12 cellular contexts compared by ENCODE assay signal in the genomic region with DNA sequence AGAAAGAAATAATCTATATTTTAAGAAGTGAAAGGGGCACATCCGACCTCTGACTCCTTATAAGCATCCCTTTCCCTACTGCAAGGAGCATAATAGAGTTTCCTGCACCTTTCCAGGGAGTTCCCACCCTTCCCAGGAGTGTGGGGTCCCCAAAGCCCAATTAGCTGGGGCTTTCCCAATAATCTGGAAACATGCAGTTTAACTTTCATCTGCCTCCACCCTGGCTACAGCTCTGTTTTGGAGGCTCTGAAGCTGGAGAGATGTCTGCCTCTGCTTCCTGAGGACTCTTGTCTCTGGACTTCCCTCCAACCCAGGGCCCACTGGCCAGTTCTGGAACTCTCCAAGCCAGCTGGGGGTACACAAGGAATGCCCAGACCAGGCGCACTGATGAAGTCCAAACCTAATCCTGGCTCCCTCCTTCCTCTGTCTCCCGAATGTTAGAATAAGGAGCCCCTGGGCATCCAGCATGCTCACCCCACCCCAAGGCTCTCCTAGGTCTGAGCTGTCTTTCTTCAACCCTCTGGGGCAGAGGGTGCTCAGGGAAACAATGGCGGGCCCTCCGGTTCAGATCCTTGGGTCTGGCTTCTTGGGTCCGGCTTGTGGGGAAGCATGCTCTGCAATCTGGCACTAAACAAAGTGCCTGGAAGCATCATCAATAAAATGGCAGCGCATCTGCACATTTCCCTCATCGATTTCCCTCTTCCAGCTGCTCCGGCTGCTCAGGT. TPM values are rescaled to one million over a fixed set of nuclear protein-coding genes. Genes with fewer than 3 reads are reported as not detected.
DNase-seq lines count a peak whose midpoint lies in the region; ATAC-seq, FAIRE-seq and TF ChIP-seq lines count a peak whose summit lies in the region.
"Had no signal": no experiment of that assay in that cellular context is flagged by ENCODE, and none has a peak within 500 bp of the region (broad histone marks: within the 10 kb centered on the region; RNA-seq: fewer than 3 reads in every experiment).

No MANE protein-coding gene starts in this region.

- H3K4me1 ChIP-seq in right lobe of liver (peaks cover 0 to 10% (median 2%) of the 10 kb centered on the region in 4 donors), HepG2 (ENCODE audit: insufficient read depth, low read length) (peaks cover 36% of the 10 kb centered on the region), mucosa of descending colon (ENCODE audit: low read depth) (peaks cover 57% of the 10 kb centered on the region)

- intact Hi-C loops in right lobe of liver (cut with DNase I) (no loop called here), HepG2 (cut with micrococcal nuclease; ENCODE audit: unreplicated experiment) (no loop called here), mucosa of descending colon (cut with DNase I, micrococcal nuclease) (no loop called here)

- TF ChIP-seq EP300 in HepG2 (IDR thresholded peaks at IDR 0.05; ENCODE audit: low read depth in 2 of 2, low read length in 2 of 2) (no peak), HepG2 (CRISPR knock-in tag; IDR thresholded peaks at IDR 0.05; ENCODE audit: borderline replicate concordance) (no peak)

- WGBS in right lobe of liver (ENCODE audit: insufficient coverage, low coverage, low lambda C conversion rate, missing lambda C conversion rate): 43% methylated on average over 6 of the region's 9 CpGs
- 94% methylated on average over 6 of the region's 9 CpGs for WGBS in HepG2 (ENCODE audit: low lambda C conversion rate)

- CTCF ChIA-PET in HepG2 (lab: Yijun Ruan, JAX; ENCODE audit: low intra/inter-chr PET ratio, low total read pairs): no interaction called here

- no peak for TF ChIP-seq RAD21 in HepG2 (CRISPR knock-in tag; IDR thresholded peaks at IDR 0.05)

- FAIRE-seq in HepG2 (lab: Jason Lieb, UNC): no peak

- no peak overlapping the region for H3K27ac Mint-ChIP-seq in immature natural killer cell

- H3K27me3 ChIP-seq in right lobe of liver: peaks cover 0 to 6% of the 10 kb centered on the region in 2 donors
- no peaks in the 10 kb centered on the region; a peak in 1 of 5 replicates for H3K27me3 ChIP-seq in HepG2 (ENCODE audit: control insufficient read depth in 1 of 2, insufficient read depth in 2 of 2, low read length in 2 of 2)
- H3K27me3 ChIP-seq: SJCRH30 had no signal

- H3K4me3 Mint-ChIP-seq in immature natural killer cell: no peak overlapping the region

- no peak overlapping the region for H2AFZ ChIP-seq in HepG2 (ENCODE audit: low read length)

- peaks cover 0 to 2% (median 0%) of the 10 kb centered on the region in 3 donors for H3K27me3 Mint-ChIP-seq in immature natural killer cell (ENCODE audit: low read depth in 3 of 3)

- in situ Hi-C loops in HepG2 (cut with HindIII; ENCODE audit: extremely low pct_ligation_motif_present, low pct_unique_long_range_greater_than_20kb): no loop called here

- BruUV-seq in HepG2 (replicated peaks; lab: Mats Ljungman, UMichigan): no TSS peak

- H3K9me3 Mint-ChIP-seq in immature natural killer cell: no peaks in the 10 kb centered on the region

- DNase-seq in right lobe of liver: no peak
- DNase-seq in HepG2 (ENCODE audit: low spot score): no peak
- DNase-seq in mucosa of descending colon: peak in 2 of 3 donors; percentile 30 to 49
- DNase-seq in immature natural killer cell: no peak
- no peak for DNase-seq in GM19240 (ENCODE audit: insufficient read length, low spot score)
- DNase-seq: caudate nucleus, MV-4-11, NCI-H524 treated with DMSO at 0.1 percent for 48 hours, retina, SJCRH30 had no signal

- TF ChIP-seq POLR2A in right lobe of liver (IDR thresholded peaks at IDR 0.05) (no peak), HepG2 (IDR thresholded peaks at IDR 0.05; ENCODE audit: insufficient read depth in 1 of 2, low read depth in 2 of 2, low read length in 2 of 2) (no peak)

- no peaks in the 10 kb centered on the region for H3K4me1 Mint-ChIP-seq in immature natural killer cell

- H3K36me3 ChIP-seq in right lobe of liver: no peaks in the 10 kb centered on the region
- peaks cover 0 to 6% of the 10 kb centered on the region in 2 experiments; a peak in 2 of 5 replicates for H3K36me3 ChIP-seq in HepG2 (replicated peaks in 1 of 2; ENCODE audit: control insufficient read depth in 1 of 2, insufficient read depth in 2 of 2, low read length in 2 of 2)
- no peaks in the 10 kb centered on the region for H3K36me3 ChIP-seq in mucosa of descending colon (ENCODE audit: low read depth)
- H3K36me3 ChIP-seq: SJCRH30 had no signal

- no peak overlapping the region for H3K9ac ChIP-seq in HepG2 (ENCODE audit: insufficient read depth, low read depth, low read length)

- H3K27ac ChIP-seq in right lobe of liver: peak overlapping the region in 2 of 3 donors; percentile 26 to 81
- H3K27ac ChIP-seq in HepG2 (ENCODE audit: extremely low read length, insufficient read depth, low read length): no peak overlapping the region
- H3K27ac ChIP-seq: SJCRH30, VCaP had no signal

- TF ChIP-seq CTCF in right lobe of liver (IDR thresholded peaks at IDR 0.05) (no peak), HepG2 (CRISPR knock-in tag; IDR thresholded peaks at IDR 0.05) (no peak), mucosa of descending colon (IDR thresholded peaks at IDR 0.05) (no peak)

- no peak overlapping the region for H3K4me2 ChIP-seq in HepG2 (ENCODE audit: low read depth, low read length)

- POLR2A ChIA-PET in HepG2 (lab: Yijun Ruan, JAX): interaction anchor here (1.2 to 1.6 kb wide), 2 partner anchors 14 to 253 kb away, joined by 5 read pairs; partner anchors contain the start of genes HOXA4 and SKAP2

- H3K36me3 Mint-ChIP-seq in immature natural killer cell: peaks cover 0 to 4% (median 3%) of the 10 kb centered on the region in 3 donors

- no peak overlapping the region for H3K4me3 ChIP-seq in right lobe of liver
- no peak overlapping the region for H3K4me3 ChIP-seq in HepG2 (replicated peaks in 1 of 3; ENCODE audit: insufficient read depth in 1 of 3, low read depth in 2 of 3, low read length in 3 of 3)
- H3K4me3 ChIP-seq in mucosa of descending colon: no peak overlapping the region
- H3K4me3 ChIP-seq: SJCRH30 had no signal

- H3K79me2 ChIP-seq in HepG2 (ENCODE audit: insufficient read depth, low read length): peaks cover 50% of the 10 kb centered on the region

- ATAC-seq in right lobe of liver (no peak), HepG2 (no peak), mucosa of descending colon (no peak), HG02973 (IDR thresholded peaks at IDR 0.05; ENCODE audit: unreplicated experiment) (no peak)

- H4K20me1 ChIP-seq in HepG2 (ENCODE audit: insufficient read depth, low read length): peaks cover 18% of the 10 kb centered on the region

- H3K9me3 ChIP-seq in right lobe of liver (no peaks in the 10 kb centered on the region), HepG2 (ENCODE audit: low read length) (no peaks in the 10 kb centered on the region), mucosa of descending colon (no peaks in the 10 kb centered on the region)
- H3K9me3 ChIP-seq: SJCRH30 had no signal

RNA-seq across cellular contexts. Expression of gene HOXA4, which starts 13.4 kb away (rescaled TPM):
- total RNA-seq in right lobe of liver (1 to 10 TPM in 1 of 6 experiments, under 1 TPM in 4, not detected in 1; 0.55 to 1.6 (median 0.75) TPM), HepG2 (2016; rRNA removed; fragmentation: Illumina TruSeq; extraction: Trizol) (1.8 and 2.4 TPM in 2 replicates), mucosa of descending colon (1 to 10 TPM; 5.9 to 9.5 (median 8.3) TPM)
- 2.0 and 2.2 TPM in 2 replicates for total RNA-seq in HepG2 (2016; cell fraction: cytosol; rRNA removed; fragmentation: Illumina TruSeq; extraction: Trizol; ENCODE audit: low read depth)
- total RNA-seq in HepG2 (2016; cell fraction: insoluble cytoplasmic fraction; rRNA removed; fragmentation: Illumina TruSeq; extraction: Trizol): 1.0 and 2.0 TPM in 2 replicates
- 2.9 and 3.2 TPM in 2 replicates for total RNA-seq in HepG2 (2016; cell fraction: membrane; rRNA removed; fragmentation: Illumina TruSeq; extraction: Trizol)
- 0.53 and 1.8 TPM in 2 replicates for total RNA-seq in HepG2 (2016; cell fraction: nucleus; rRNA removed; fragmentation: Illumina TruSeq; extraction: Trizol)
- polyA plus RNA-seq in HepG2 (2011; rRNA removed) (4.3 and 5.4 TPM in 2 replicates), immature natural killer cell (1 to 10 TPM in 1 of 3 donors, under 1 TPM in 1, not detected in 1; 0.51 to 1.2 TPM)
- polyA plus RNA-seq in HepG2 (2011; cell fraction: cytosol; rRNA removed): 4.7 and 6.2 TPM in 2 replicates
- 5.3 and 5.5 TPM in 2 replicates for polyA plus RNA-seq in HepG2 (2011; cell fraction: nucleus; rRNA removed)
- 5.2 and 7.3 TPM in 2 replicates for polyA plus RNA-seq in HepG2 (2012)
- polyA plus RNA-seq in HepG2 (2016; cell fraction: cytosol; fragmentation: Illumina TruSeq; extraction: Trizol; ENCODE audit: low read depth): 7.9 and 8.8 TPM in 2 replicates
- 7.2 and 9.1 TPM in 2 replicates for polyA plus RNA-seq in HepG2 (2016; cell fraction: insoluble cytoplasmic fraction; fragmentation: Illumina TruSeq; extraction: Trizol; ENCODE audit: low read depth)
- 10.6 and 13.1 TPM in 2 replicates for polyA plus RNA-seq in HepG2 (2016; cell fraction: membrane; fragmentation: Illumina TruSeq; extraction: Trizol; ENCODE audit: low read depth)
- 9.4 and 10.8 TPM in 2 replicates for polyA plus RNA-seq in HepG2 (2016; cell fraction: nucleus; fragmentation: Illumina TruSeq; extraction: Trizol; ENCODE audit: insufficient read depth, low read depth)
- 0.56 and 2.4 TPM in 2 replicates for polyA minus RNA-seq in HepG2 (2011; rRNA and poly(A)+ RNA removed; ENCODE audit: low replicate concordance)
- polyA minus RNA-seq in HepG2 (2011; cell fraction: cytosol; rRNA and poly(A)+ RNA removed): 1.7 and 2.3 TPM in 2 replicates
- 1.4 and 2.7 TPM in 2 replicates for polyA minus RNA-seq in HepG2 (2011; cell fraction: nucleus; rRNA and poly(A)+ RNA removed)

RNA-seq across cellular contexts. Expression of gene HOXA2, which starts 14.6 kb away (rescaled TPM):
- under 1 TPM in 3 of 6 experiments, not detected in 3; 0.16 to 0.19 (median 0.17) TPM for total RNA-seq in right lobe of liver
- 0.22 TPM in 1 of 2 replicates, not detected in the other for total RNA-seq in HepG2 (2016; rRNA removed; fragmentation: Illumina TruSeq; extraction: Trizol)
- total RNA-seq in HepG2 (2016; cell fraction: cytosol; rRNA removed; fragmentation: Illumina TruSeq; extraction: Trizol; ENCODE audit: low read depth): 0.10 and 0.35 TPM in 2 replicates
- total RNA-seq in HepG2 (2016; cell fraction: insoluble cytoplasmic fraction; rRNA removed; fragmentation: Illumina TruSeq; extraction: Trizol): 0.15 TPM in 1 of 2 replicates, not detected in the other
- total RNA-seq in HepG2 (2016; cell fraction: membrane; rRNA removed; fragmentation: Illumina TruSeq; extraction: Trizol): 0.09 and 0.17 TPM in 2 replicates
- 0.63 and 1.3 TPM in 2 replicates for total RNA-seq in HepG2 (2016; cell fraction: nucleus; rRNA removed; fragmentation: Illumina TruSeq; extraction: Trizol)
- polyA plus RNA-seq in HepG2 (2011; rRNA removed): 0.20 and 0.29 TPM in 2 replicates
- polyA plus RNA-seq in HepG2 (2011; cell fraction: cytosol; rRNA removed): 0.03 and 0.08 TPM in 2 replicates
- polyA plus RNA-seq in HepG2 (2011; cell fraction: nucleus; rRNA removed): 1.1 and 1.3 TPM in 2 replicates
- polyA plus RNA-seq in HepG2 (2012): 0.21 and 0.27 TPM in 2 replicates
- 0.12 and 0.16 TPM in 2 replicates for polyA plus RNA-seq in HepG2 (2016; cell fraction: cytosol; fragmentation: Illumina TruSeq; extraction: Trizol; ENCODE audit: low read depth)
- 0.15 and 0.48 TPM in 2 replicates for polyA plus RNA-seq in HepG2 (2016; cell fraction: insoluble cytoplasmic fraction; fragmentation: Illumina TruSeq; extraction: Trizol; ENCODE audit: low read depth)
- polyA plus RNA-seq in HepG2 (2016; cell fraction: membrane; fragmentation: Illumina TruSeq; extraction: Trizol; ENCODE audit: low read depth): 0.23 and 0.26 TPM in 2 replicates
- polyA plus RNA-seq in HepG2 (2016; cell fraction: nucleus; fragmentation: Illumina TruSeq; extraction: Trizol; ENCODE audit: insufficient read depth, low read depth): 2.9 and 3.3 TPM in 2 replicates
- polyA minus RNA-seq in HepG2 (2011; rRNA and poly(A)+ RNA removed; ENCODE audit: low replicate concordance): 0.24 TPM in 1 of 2 replicates, not detected in the other
- not detected in 2 replicates for polyA minus RNA-seq in HepG2 (2011; cell fraction: cytosol; rRNA and poly(A)+ RNA removed)
- polyA minus RNA-seq in HepG2 (2011; cell fraction: nucleus; rRNA and poly(A)+ RNA removed): 1.5 and 1.9 TPM in 2 replicates
- 1 to 10 TPM; 3.2 to 4.3 (median 3.3) TPM for total RNA-seq in mucosa of descending colon
- not detected for polyA plus RNA-seq in immature natural killer cell

RNA-seq across cellular contexts. Expression of gene HOXA1, which starts 21.3 kb away (rescaled TPM):
- total RNA-seq in right lobe of liver (under 1 TPM in 5 of 6 experiments, not detected in 1; 0.09 to 0.31 (median 0.17) TPM), HepG2 (2016; rRNA removed; fragmentation: Illumina TruSeq; extraction: Trizol) (0.20 TPM in 1 of 2 replicates, not detected in the other), mucosa of descending colon (1 to 10 TPM; 1.5 to 2.7 (median 2.1) TPM)
- not detected in 2 replicates for total RNA-seq in HepG2 (2016; cell fraction: cytosol; rRNA removed; fragmentation: Illumina TruSeq; extraction: Trizol; ENCODE audit: low read depth)
- total RNA-seq in HepG2 (2016; cell fraction: insoluble cytoplasmic fraction; rRNA removed; fragmentation: Illumina TruSeq; extraction: Trizol): 0.11 TPM in 1 of 2 replicates, not detected in the other
- 0.14 and 0.15 TPM in 2 replicates for total RNA-seq in HepG2 (2016; cell fraction: membrane; rRNA removed; fragmentation: Illumina TruSeq; extraction: Trizol)
- total RNA-seq in HepG2 (2016; cell fraction: nucleus; rRNA removed; fragmentation: Illumina TruSeq; extraction: Trizol): not detected in 2 replicates
- polyA plus RNA-seq in HepG2 (2011; rRNA removed) (0.18 and 0.31 TPM in 2 replicates), immature natural killer cell (under 1 TPM in 1 of 3 donors, not detected in 2; 0.62 TPM)
- 0.09 and 0.13 TPM in 2 replicates for polyA plus RNA-seq in HepG2 (2011; cell fraction: cytosol; rRNA removed)
- 0.71 and 0.92 TPM in 2 replicates for polyA plus RNA-seq in HepG2 (2011; cell fraction: nucleus; rRNA removed)
- polyA plus RNA-seq in HepG2 (2012): 0.11 and 0.30 TPM in 2 replicates
- polyA plus RNA-seq in HepG2 (2016; cell fraction: cytosol; fragmentation: Illumina TruSeq; extraction: Trizol; ENCODE audit: low read depth): 0.11 TPM in 1 of 2 replicates, not detected in the other
- polyA plus RNA-seq in HepG2 (2016; cell fraction: insoluble cytoplasmic fraction; fragmentation: Illumina TruSeq; extraction: Trizol; ENCODE audit: low read depth): 0.42 and 0.43 TPM in 2 replicates
- 0.31 and 0.33 TPM in 2 replicates for polyA plus RNA-seq in HepG2 (2016; cell fraction: membrane; fragmentation: Illumina TruSeq; extraction: Trizol; ENCODE audit: low read depth)
- 1.0 and 1.4 TPM in 2 replicates for polyA plus RNA-seq in HepG2 (2016; cell fraction: nucleus; fragmentation: Illumina TruSeq; extraction: Trizol; ENCODE audit: insufficient read depth, low read depth)
- polyA minus RNA-seq in HepG2 (2011; rRNA and poly(A)+ RNA removed; ENCODE audit: low replicate concordance): 0.05 and 0.10 TPM in 2 replicates
- polyA minus RNA-seq in HepG2 (2011; cell fraction: cytosol; rRNA and poly(A)+ RNA removed): not detected in 2 replicates
- 0.25 and 0.52 TPM in 2 replicates for polyA minus RNA-seq in HepG2 (2011; cell fraction: nucleus; rRNA and poly(A)+ RNA removed)

RNA-seq across cellular contexts. Expression of gene HOXA5, which starts 26.4 kb away (rescaled TPM):
- total RNA-seq in right lobe of liver: 1 to 10 TPM in 2 of 6 experiments, under 1 TPM in 4; 0.18 to 1.5 (median 0.65) TPM
- total RNA-seq in HepG2 (2016; rRNA removed; fragmentation: Illumina TruSeq; extraction: Trizol): 3.2 and 3.9 TPM in 2 replicates
- total RNA-seq in HepG2 (2016; cell fraction: cytosol; rRNA removed; fragmentation: Illumina TruSeq; extraction: Trizol; ENCODE audit: low read depth): 0.71 and 0.97 TPM in 2 replicates
- total RNA-seq in HepG2 (2016; cell fraction: insoluble cytoplasmic fraction; rRNA removed; fragmentation: Illumina TruSeq; extraction: Trizol): 3.0 TPM in 2 replicates
- 2.1 and 3.2 TPM in 2 replicates for total RNA-seq in HepG2 (2016; cell fraction: membrane; rRNA removed; fragmentation: Illumina TruSeq; extraction: Trizol)
- 2.1 and 4.1 TPM in 2 replicates for total RNA-seq in HepG2 (2016; cell fraction: nucleus; rRNA removed; fragmentation: Illumina TruSeq; extraction: Trizol)
- polyA plus RNA-seq in HepG2 (2011; rRNA removed): 3.6 and 4.0 TPM in 2 replicates
- polyA plus RNA-seq in HepG2 (2011; cell fraction: cytosol; rRNA removed): 2.0 TPM in 2 replicates
- 4.0 and 4.1 TPM in 2 replicates for polyA plus RNA-seq in HepG2 (2011; cell fraction: nucleus; rRNA removed)
- polyA plus RNA-seq in HepG2 (2012): 2.3 TPM in 2 replicates
- 0.70 and 1.1 TPM in 2 replicates for polyA plus RNA-seq in HepG2 (2016; cell fraction: cytosol; fragmentation: Illumina TruSeq; extraction: Trizol; ENCODE audit: low read depth)
- 4.1 and 4.3 TPM in 2 replicates for polyA plus RNA-seq in HepG2 (2016; cell fraction: insoluble cytoplasmic fraction; fragmentation: Illumina TruSeq; extraction: Trizol; ENCODE audit: low read depth)
- 2.2 and 2.8 TPM in 2 replicates for polyA plus RNA-seq in HepG2 (2016; cell fraction: membrane; fragmentation: Illumina TruSeq; extraction: Trizol; ENCODE audit: low read depth)
- 6.4 and 8.6 TPM in 2 replicates for polyA plus RNA-seq in HepG2 (2016; cell fraction: nucleus; fragmentation: Illumina TruSeq; extraction: Trizol; ENCODE audit: insufficient read depth, low read depth)
- polyA minus RNA-seq in HepG2 (2011; rRNA and poly(A)+ RNA removed; ENCODE audit: low replicate concordance): 0.98 and 2.8 TPM in 2 replicates
- polyA minus RNA-seq in HepG2 (2011; cell fraction: cytosol; rRNA and poly(A)+ RNA removed): 1.1 and 2.2 TPM in 2 replicates
- 2.7 and 3.4 TPM in 2 replicates for polyA minus RNA-seq in HepG2 (2011; cell fraction: nucleus; rRNA and poly(A)+ RNA removed)
- total RNA-seq in mucosa of descending colon: 10 to 100 TPM; 16.1 to 26.6 (median 23.8) TPM
- 1 to 10 TPM in 1 of 3 donors, under 1 TPM in 2; 0.42 to 1.1 (median 0.73) TPM for polyA plus RNA-seq in immature natural killer cell

RNA-seq across cellular contexts. Expression of gene HOXA6, which starts 30.4 kb away (rescaled TPM):
- total RNA-seq in right lobe of liver: not detected
- total RNA-seq in HepG2 (2016; rRNA removed; fragmentation: Illumina TruSeq; extraction: Trizol): 0.95 and 1.3 TPM in 2 replicates
- total RNA-seq in HepG2 (2016; cell fraction: cytosol; rRNA removed; fragmentation: Illumina TruSeq; extraction: Trizol; ENCODE audit: low read depth): 0.71 TPM in 1 of 2 replicates, not detected in the other
- 0.79 and 1.2 TPM in 2 replicates for total RNA-seq in HepG2 (2016; cell fraction: insoluble cytoplasmic fraction; rRNA removed; fragmentation: Illumina TruSeq; extraction: Trizol)
- 0.41 and 0.65 TPM in 2 replicates for total RNA-seq in HepG2 (2016; cell fraction: membrane; rRNA removed; fragmentation: Illumina TruSeq; extraction: Trizol)
- 1.1 and 3.7 TPM in 2 replicates for total RNA-seq in HepG2 (2016; cell fraction: nucleus; rRNA removed; fragmentation: Illumina TruSeq; extraction: Trizol)
- polyA plus RNA-seq in HepG2 (2011; rRNA removed): 0.68 and 1.5 TPM in 2 replicates
- polyA plus RNA-seq in HepG2 (2011; cell fraction: cytosol; rRNA removed): 0.38 and 0.74 TPM in 2 replicates
- polyA plus RNA-seq in HepG2 (2011; cell fraction: nucleus; rRNA removed): 4.3 and 4.7 TPM in 2 replicates
- 0.47 and 0.68 TPM in 2 replicates for polyA plus RNA-seq in HepG2 (2012)
- 0.18 TPM in 1 of 2 replicates, not detected in the other for polyA plus RNA-seq in HepG2 (2016; cell fraction: cytosol; fragmentation: Illumina TruSeq; extraction: Trizol; ENCODE audit: low read depth)
- polyA plus RNA-seq in HepG2 (2016; cell fraction: insoluble cytoplasmic fraction; fragmentation: Illumina TruSeq; extraction: Trizol; ENCODE audit: low read depth): 0.94 and 0.99 TPM in 2 replicates
- polyA plus RNA-seq in HepG2 (2016; cell fraction: membrane; fragmentation: Illumina TruSeq; extraction: Trizol; ENCODE audit: low read depth): 0.22 TPM in 1 of 2 replicates, not detected in the other
- polyA plus RNA-seq in HepG2 (2016; cell fraction: nucleus; fragmentation: Illumina TruSeq; extraction: Trizol; ENCODE audit: insufficient read depth, low read depth): 3.5 and 4.1 TPM in 2 replicates
- 1.2 and 2.5 TPM in 2 replicates for polyA minus RNA-seq in HepG2 (2011; rRNA and poly(A)+ RNA removed; ENCODE audit: low replicate concordance)
- 0.79 TPM in 1 of 2 replicates, not detected in the other for polyA minus RNA-seq in HepG2 (2011; cell fraction: cytosol; rRNA and poly(A)+ RNA removed)
- 2.1 and 3.0 TPM in 2 replicates for polyA minus RNA-seq in HepG2 (2011; cell fraction: nucleus; rRNA and poly(A)+ RNA removed)
- 10 to 100 TPM; 20.2 to 39.5 (median 20.5) TPM for total RNA-seq in mucosa of descending colon
- 1 to 10 TPM in 1 of 3 donors, under 1 TPM in 1, not detected in 1; 0.52 to 3.8 TPM for polyA plus RNA-seq in immature natural killer cell

Comparison
In these comparisons a context has a peak if more than half of its experiments do, and no peak if none do; other contexts are left out.
1. DNase-seq: peak in mucosa of descending colon (2 of 3); none in right lobe of liver (0 of 3), HepG2 (single experiment), immature natural killer cell (0 of 3) and GM19240 (single experiment).